Comparison of ENCODE assay signal across 13 cellular contexts in genomic region chr7:37982423-37982822, GRCh38.
"Had no signal": no experiment of that assay in that cellular context is flagged by ENCODE, and none has a peak within 500 bp of the region (broad histone marks: within the 10 kb centered on the region; RNA-seq: fewer than 3 reads in every experiment).

No MANE protein-coding gene starts in this region.

- H3K27ac ChIP-seq: breast epithelium, neural progenitor cell, pancreas had no signal

- H3K4me1 Mint-ChIP-seq: activated B cell treated with CpG ODN at 0.5 μM for 24 hours; activated CD4-positive, alpha-beta T cell treated with anti-CD3 and anti-CD28 coated beads, Interleukin-2, amount 10 ng/mL, durations not matched to agents 7 days and 5 days; stimulated activated effector memory CD8-positive, alpha-beta T cell treated with anti-CD3 and anti-CD28 coated beads, Interleukin-12 subunit alpha, Interleukin-12 subunit beta, amount 100 ng/mL, for 72 hours had no signal

- H3K4me2 ChIP-seq: neural progenitor cell, smooth muscle cell had no signal

- H2AFZ ChIP-seq: neural progenitor cell had no signal

- H3K9me3 ChIP-seq: breast epithelium, pancreas had no signal

- ATAC-seq: left colon; pancreas; SK-N-SH treated with all-trans-retinoic acid at 6 μM for 48 hours; stimulated activated effector memory CD8-positive, alpha-beta T cell treated with anti-CD3 and anti-CD28 coated beads, Interleukin-12 subunit alpha, Interleukin-12 subunit beta, amount 100 ng/mL, for 72 hours had no signal

- H3K4me3 Mint-ChIP-seq: activated B cell treated with CpG ODN at 0.5 μM for 24 hours; activated CD4-positive, alpha-beta T cell treated with anti-CD3 and anti-CD28 coated beads, Interleukin-2, amount 10 ng/mL, durations not matched to agents 7 days and 5 days; neural progenitor cell; stimulated activated effector memory CD8-positive, alpha-beta T cell treated with anti-CD3 and anti-CD28 coated beads, Interleukin-12 subunit alpha, Interleukin-12 subunit beta, amount 100 ng/mL, for 72 hours had no signal

- H3K9me3 Mint-ChIP-seq: activated B cell treated with CpG ODN at 0.5 μM for 24 hours; activated CD4-positive, alpha-beta T cell treated with anti-CD3 and anti-CD28 coated beads, Interleukin-2, amount 10 ng/mL, durations not matched to agents 7 days and 5 days; neural progenitor cell; stimulated activated effector memory CD8-positive, alpha-beta T cell treated with anti-CD3 and anti-CD28 coated beads, Interleukin-12 subunit alpha, Interleukin-12 subunit beta, amount 100 ng/mL, for 72 hours had no signal

- H3K27ac Mint-ChIP-seq: activated B cell treated with CpG ODN at 0.5 μM for 24 hours; activated CD4-positive, alpha-beta T cell treated with anti-CD3 and anti-CD28 coated beads, Interleukin-2, amount 10 ng/mL, durations not matched to agents 7 days and 5 days; neural progenitor cell; stimulated activated effector memory CD8-positive, alpha-beta T cell treated with anti-CD3 and anti-CD28 coated beads, Interleukin-12 subunit alpha, Interleukin-12 subunit beta, amount 100 ng/mL, for 72 hours had no signal

- H3K36me3 ChIP-seq: breast epithelium, neural progenitor cell, pancreas had no signal

- H3K9ac ChIP-seq: neural progenitor cell had no signal

- H3K27me3 ChIP-seq: breast epithelium, neural progenitor cell, pancreas had no signal

- H3K27me3 Mint-ChIP-seq: activated B cell treated with CpG ODN at 0.5 μM for 24 hours had no signal

- H3K4me1 ChIP-seq: breast epithelium had no signal

- H3K36me3 Mint-ChIP-seq: neural progenitor cell had no signal

- H3K4me3 ChIP-seq: breast epithelium, neural progenitor cell, pancreas, smooth muscle cell had no signal

- DNase-seq: activated B cell treated with CpG ODN at 0.5 μM for 24 hours; activated CD4-positive, alpha-beta T cell treated with anti-CD3 and anti-CD28 coated beads, Interleukin-2, amount 10 ng/mL, durations not matched to agents 7 days and 5 days; activated CD8-positive, alpha-beta memory T cell treated with anti-CD3 and anti-CD28 coated beads for 24 hours; activated naive CD4-positive, alpha-beta T cell treated with anti-CD3 and anti-CD28 coated beads, Interleukin-2, amount 50 U/mL, for 16 hours; left colon; mesendoderm; pancreas; Right ventricle myocardium superior had no signal
